Comparison of ENCODE assay signal across 1 cellular context in genomic region chr16:87121816-87122215, GRCh38.
TF ChIP-seq lines count a peak whose summit lies in the region.

No MANE protein-coding gene starts in this region.

TF ChIP-seq in GM23338, 12 proteins besides CTCF, POLR2A, EP300 and RAD21 (continued from another document):
- TF ChIP-seq CREB1 (CRISPR knock-in tag; IDR thresholded peaks at IDR 0.05; ENCODE audit: low read depth) (no peak), EZH2phosphoT487 (IDR thresholded peaks at IDR 0.05; ENCODE audit: unreplicated experiment) (no peak)
- TF ChIP-seq, protein P1, sequence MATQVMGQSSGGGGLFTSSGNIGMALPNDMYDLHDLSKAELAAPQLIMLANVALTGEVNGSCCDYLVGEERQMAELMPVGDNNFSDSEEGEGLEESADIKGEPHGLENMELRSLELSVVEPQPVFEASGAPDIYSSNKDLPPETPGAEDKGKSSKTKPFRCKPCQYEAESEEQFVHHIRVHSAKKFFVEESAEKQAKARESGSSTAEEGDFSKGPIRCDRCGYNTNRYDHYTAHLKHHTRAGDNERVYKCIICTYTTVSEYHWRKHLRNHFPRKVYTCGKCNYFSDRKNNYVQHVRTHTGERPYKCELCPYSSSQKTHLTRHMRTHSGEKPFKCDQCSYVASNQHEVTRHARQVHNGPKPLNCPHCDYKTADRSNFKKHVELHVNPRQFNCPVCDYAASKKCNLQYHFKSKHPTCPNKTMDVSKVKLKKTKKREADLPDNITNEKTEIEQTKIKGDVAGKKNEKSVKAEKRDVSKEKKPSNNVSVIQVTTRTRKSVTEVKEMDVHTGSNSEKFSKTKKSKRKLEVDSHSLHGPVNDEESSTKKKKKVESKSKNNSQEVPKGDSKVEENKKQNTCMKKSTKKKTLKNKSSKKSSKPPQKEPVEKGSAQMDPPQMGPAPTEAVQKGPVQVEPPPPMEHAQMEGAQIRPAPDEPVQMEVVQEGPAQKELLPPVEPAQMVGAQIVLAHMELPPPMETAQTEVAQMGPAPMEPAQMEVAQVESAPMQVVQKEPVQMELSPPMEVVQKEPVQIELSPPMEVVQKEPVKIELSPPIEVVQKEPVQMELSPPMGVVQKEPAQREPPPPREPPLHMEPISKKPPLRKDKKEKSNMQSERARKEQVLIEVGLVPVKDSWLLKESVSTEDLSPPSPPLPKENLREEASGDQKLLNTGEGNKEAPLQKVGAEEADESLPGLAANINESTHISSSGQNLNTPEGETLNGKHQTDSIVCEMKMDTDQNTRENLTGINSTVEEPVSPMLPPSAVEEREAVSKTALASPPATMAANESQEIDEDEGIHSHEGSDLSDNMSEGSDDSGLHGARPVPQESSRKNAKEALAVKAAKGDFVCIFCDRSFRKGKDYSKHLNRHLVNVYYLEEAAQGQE (IDR thresholded peaks at IDR 0.05; ENCODE audit: unreplicated experiment) = no peak
